13 cellular contexts compared by ENCODE assay signal in the genomic region with DNA sequence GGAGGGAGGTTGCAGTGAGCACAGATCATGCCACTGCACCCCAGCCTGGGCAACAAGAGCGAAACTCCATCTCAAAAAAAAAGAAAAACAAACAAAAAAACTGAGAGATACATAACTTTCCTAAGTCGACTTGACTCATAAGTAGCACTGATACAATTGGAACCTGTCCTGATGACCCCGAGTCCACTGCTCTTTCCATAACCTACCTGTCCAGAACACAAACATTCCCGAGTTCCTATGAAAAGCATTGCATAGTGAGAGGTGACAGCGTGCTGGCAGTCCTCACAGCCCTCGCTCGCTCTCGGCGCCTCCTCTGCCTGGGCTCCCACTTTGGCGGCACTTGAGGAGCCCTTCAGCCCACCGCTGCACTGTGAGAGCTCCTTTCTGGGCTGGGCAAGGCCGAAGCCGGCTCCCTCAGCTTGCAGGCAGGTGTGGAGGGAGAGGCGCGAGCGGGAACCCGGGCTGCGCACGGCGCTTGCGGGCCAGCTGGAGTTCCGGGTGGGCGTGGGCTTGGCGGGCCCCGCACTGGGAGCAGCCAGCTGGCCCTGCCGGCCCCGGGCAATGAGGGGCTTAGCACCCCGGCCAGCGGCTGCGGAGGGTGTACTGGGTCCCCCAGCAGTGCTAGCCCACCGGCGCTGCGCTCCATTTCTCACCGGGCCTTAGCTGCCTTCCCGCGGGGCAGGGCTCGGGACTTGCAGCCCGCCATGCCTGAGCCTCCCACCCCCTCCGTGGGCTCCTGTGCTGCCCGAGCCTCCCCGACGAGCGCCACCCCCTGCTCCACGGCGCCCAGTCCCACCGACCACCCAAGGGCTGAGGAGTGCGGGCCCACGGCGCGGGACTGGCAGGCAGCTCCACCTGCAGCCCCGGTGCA. TPM values are rescaled to one million over a fixed set of nuclear protein-coding genes. Genes with fewer than 3 reads are reported as not detected.
"Had no signal": no experiment of that assay in that cellular context is flagged by ENCODE, and none has a peak within 500 bp of the region (broad histone marks: within the 10 kb centered on the region; RNA-seq: fewer than 3 reads in every experiment).

No MANE protein-coding gene starts in this region.

RNA-seq across cellular contexts. Expression of gene DNAH3, which starts 1.7 kb away (rescaled TPM):
- total RNA-seq: activated CD4-positive, alpha-beta T cell treated with anti-CD3 and anti-CD28 coated beads, Interleukin-2, amount 10 ng/mL, durations not matched to agents 24 days and 14 days; activated naive CD8-positive, alpha-beta T cell treated with anti-CD3 and anti-CD28 coated beads for 36 hours; aorta; RPMI7951; SJCRH30 had no signal
- polyA plus RNA-seq: aorta had no signal

RNA-seq across cellular contexts. Expression of gene ZP2, which starts 59.0 kb away (rescaled TPM):
- total RNA-seq: activated CD4-positive, alpha-beta T cell treated with anti-CD3 and anti-CD28 coated beads, Interleukin-2, amount 10 ng/mL, durations not matched to agents 24 days and 14 days; activated CD8-positive, alpha-beta memory T cell treated with anti-CD3 and anti-CD28 coated beads for 36 hours; activated CD8-positive, alpha-beta T cell treated with anti-CD3 and anti-CD28 coated beads for 36 hours; activated naive CD8-positive, alpha-beta T cell treated with anti-CD3 and anti-CD28 coated beads for 36 hours; activated T-cell treated with anti-CD3 and anti-CD28 coated beads, Interleukin-2, amount 50 U/mL, for 72 hours; activated T-helper 17 cell treated with anti-CD3 and anti-CD28 coated beads, Interleukin-2, amount 50 U/mL, for 72 hours; aorta; LHCN-M2; NCI-H460; RPMI7951; SJCRH30; T-helper 1 cell treated with Interleukin-12 subunit alpha and Interleukin-12 subunit beta and Interleukin-4 antibody, amounts not matched to agents 30 ng/mL and 1 ng/mL, for 36 hours; T-helper 2 cell treated with Interferon-gamma antibody and Interleukin-4, amounts not matched to agents 100 ng/mL and 5 ng/mL, for 36 hours had no signal
- polyA plus RNA-seq: aorta had no signal
